ENCODE assay signal across 1 cellular context in genomic region chr15:92633418-92633817, GRCh38.
TF ChIP-seq lines count a peak whose summit lies in the region.

No MANE protein-coding gene starts in this region.

TF ChIP-seq in H1, 55 proteins besides CTCF, POLR2A, EP300 and RAD21 (continued from another document):
- TF ChIP-seq FOSL1 (IDR thresholded peaks at IDR 0.05; ENCODE audit: insufficient read depth, low read depth, low read length), result no peak
- TF ChIP-seq TCF12 (IDR thresholded peaks at IDR 0.05; ENCODE audit: low read depth, low read length), result no peak
- no peak for TF ChIP-seq CREB1 (IDR thresholded peaks at IDR 0.05)
- no peak for TF ChIP-seq CHD7 (IDR thresholded peaks at IDR 0.05; ENCODE audit: insufficient replicate concordance, low read length)
- TF ChIP-seq SIN3A (conservative IDR thresholded peaks at IDR 0.05 in 1 of 2, IDR thresholded peaks at IDR 0.05 in 1 of 2; ENCODE audit: low read depth in 1 of 2, low read length in 2 of 2), result no peak
- TF ChIP-seq CBX5 (IDR thresholded peaks at IDR 0.05; ENCODE audit: low read depth, low read length), result no peak
- TF ChIP-seq CHD1 (IDR thresholded peaks at IDR 0.05; ENCODE audit: low read depth, low read length), result no peak
- TF ChIP-seq TAF1 (IDR thresholded peaks at IDR 0.05; ENCODE audit: low read depth, low read length), result no peak
- no peak for TF ChIP-seq CTBP2 (IDR thresholded peaks at IDR 0.05; ENCODE audit: borderline replicate concordance, insufficient read depth, insufficient read length, low read length)
- TF ChIP-seq JUN (IDR thresholded peaks at IDR 0.05; ENCODE audit: low read depth, low read length), result no peak
- no peak for TF ChIP-seq KDM4A (IDR thresholded peaks at IDR 0.05; ENCODE audit: low read depth, low read length, severe bottlenecking)
- TF ChIP-seq CEBPB (IDR thresholded peaks at IDR 0.05; ENCODE audit: low read depth, low read length), result no peak
- TF ChIP-seq CBX8 (IDR thresholded peaks at IDR 0.05; ENCODE audit: borderline replicate concordance, low read depth, low read length), result no peak
- TF ChIP-seq POU5F1 (IDR thresholded peaks at IDR 0.05; ENCODE audit: low read depth, low read length), result no peak
